1 cellular context compared by ENCODE assay signal in genomic region chr15:39976291-39977274, GRCh38.
TF ChIP-seq lines count a peak whose summit lies in the region.

No MANE protein-coding gene starts in this region.

TF ChIP-seq in HepG2, 621 proteins besides CTCF, POLR2A, EP300 and RAD21 (continued from another document and continues in another):
- peak; percentile 14; the same call in 1 of the 2 replicates for TF ChIP-seq KMT2B (CRISPR knock-in tag; IDR thresholded peaks at IDR 0.05)
- TF ChIP-seq HOXA3 (CRISPR knock-in tag; IDR thresholded peaks at IDR 0.05): peak; percentile 42; the same call in 1 of the 2 replicates
- TF ChIP-seq SALL1 (CRISPR knock-in tag; IDR thresholded peaks at IDR 0.05): peak; percentile 36; the same call in 1 of the 2 replicates
- no peak for TF ChIP-seq SP2 (CRISPR knock-in tag; IDR thresholded peaks at IDR 0.05)
- TF ChIP-seq DNMT3B (CRISPR knock-in tag; conservative IDR thresholded peaks at IDR 0.05): no peak
- no peak for TF ChIP-seq FOXP1 (IDR thresholded peaks at IDR 0.05)
- no peak for TF ChIP-seq FOXP1 (CRISPR knock-in tag; IDR thresholded peaks at IDR 0.05)
- 0 out of 2 replicates have a peak, but pooled peaks have one; percentile 18 for TF ChIP-seq STAG1 (CRISPR knock-in tag; IDR thresholded peaks at IDR 0.05)
- TF ChIP-seq ZBTB14 (CRISPR knock-in tag; IDR thresholded peaks at IDR 0.05): peak; percentile 84
- no peak for TF ChIP-seq ZNF260 (CRISPR knock-in tag; IDR thresholded peaks at IDR 0.05; ENCODE audit: borderline replicate concordance, low read depth)
- TF ChIP-seq GMEB1 (CRISPR knock-in tag; IDR thresholded peaks at IDR 0.05; ENCODE audit: borderline replicate concordance): peak; percentile 58; the same call in 1 of the 2 replicates
- 0 out of 2 replicates have a peak, but pooled peaks have one; percentile 36 for TF ChIP-seq ATF7-NPFF (CRISPR knock-in tag; IDR thresholded peaks at IDR 0.05; ENCODE audit: low read depth)
- no peak for TF ChIP-seq ZNF816 (CRISPR knock-in tag; IDR thresholded peaks at IDR 0.05; ENCODE audit: borderline replicate concordance)
- no peak for TF ChIP-seq ZNF883 (CRISPR knock-in tag; IDR thresholded peaks at IDR 0.05; ENCODE audit: not compliant biosample characterization)
- TF ChIP-seq CREB3 (CRISPR knock-in tag; IDR thresholded peaks at IDR 0.05): 0 out of 2 replicates have a peak, but pooled peaks have one; percentile 36
- 0 out of 2 replicates have a peak, but pooled peaks have one; percentile 41 for TF ChIP-seq MYC (CRISPR knock-in tag; IDR thresholded peaks at IDR 0.05; ENCODE audit: borderline replicate concordance)
- no peak for TF ChIP-seq HDAC2 (CRISPR knock-in tag; IDR thresholded peaks at IDR 0.05)
- TF ChIP-seq RFXAP (CRISPR knock-in tag; IDR thresholded peaks at IDR 0.05; ENCODE audit: borderline replicate concordance): no peak
- TF ChIP-seq ZNF235 (CRISPR knock-in tag; IDR thresholded peaks at IDR 0.05; ENCODE audit: borderline replicate concordance): 0 out of 2 replicates have a peak, but pooled peaks have one; percentile 34
- TF ChIP-seq UBTF (CRISPR knock-in tag; IDR thresholded peaks at IDR 0.05): peak; percentile 84
- TF ChIP-seq ZSCAN12 (CRISPR knock-in tag; IDR thresholded peaks at IDR 0.05): no peak
- peak; percentile 21; the same call in 1 of the 2 replicates for TF ChIP-seq HES4 (CRISPR knock-in tag; IDR thresholded peaks at IDR 0.05; ENCODE audit: borderline replicate concordance)
- TF ChIP-seq MLXIP (CRISPR knock-in tag; IDR thresholded peaks at IDR 0.05; ENCODE audit: borderline replicate concordance): no peak
- TF ChIP-seq ESRRA (CRISPR knock-in tag; IDR thresholded peaks at IDR 0.05; ENCODE audit: low read depth): 0 out of 2 replicates have a peak, but pooled peaks have one; percentile 15
- no peak for TF ChIP-seq ZNF33A (CRISPR knock-in tag; IDR thresholded peaks at IDR 0.05; ENCODE audit: borderline replicate concordance)
- no peak for TF ChIP-seq PAX8 (CRISPR knock-in tag; IDR thresholded peaks at IDR 0.05; ENCODE audit: borderline replicate concordance)
- TF ChIP-seq ZFP91 (CRISPR knock-in tag; IDR thresholded peaks at IDR 0.05; ENCODE audit: borderline replicate concordance): peak; percentile 65; the same call in 1 of the 2 replicates
- no peak for TF ChIP-seq HIC2 (CRISPR knock-in tag; IDR thresholded peaks at IDR 0.05; ENCODE audit: low read depth)
- no peak for TF ChIP-seq ZBTB2 (CRISPR knock-in tag; IDR thresholded peaks at IDR 0.05; ENCODE audit: low read depth)
- TF ChIP-seq HOXA5 (CRISPR knock-in tag; IDR thresholded peaks at IDR 0.05): 0 out of 2 replicates have a peak, but pooled peaks have one; percentile 29
- TF ChIP-seq ZFX (CRISPR knock-in tag; IDR thresholded peaks at IDR 0.05; ENCODE audit: low read depth): peak; percentile 46; the same call in 1 of the 2 replicates
- no peak for TF ChIP-seq ZNF281 (CRISPR knock-in tag; IDR thresholded peaks at IDR 0.05; ENCODE audit: borderline replicate concordance)
- TF ChIP-seq DDIT3 (CRISPR knock-in tag; IDR thresholded peaks at IDR 0.05): no peak
- no peak for TF ChIP-seq HMG20A (CRISPR knock-in tag; IDR thresholded peaks at IDR 0.05; ENCODE audit: borderline replicate concordance)
- TF ChIP-seq HDAC1 (CRISPR knock-in tag; IDR thresholded peaks at IDR 0.05): peak; percentile 41; the same call in 1 of the 2 replicates
